Comparison of ENCODE assay signal across 9 cellular contexts in genomic region chr17:7136266-7136877, GRCh38. TPM values are rescaled to one million over a fixed set of nuclear protein-coding genes. Genes with fewer than 3 reads are reported as not detected.
A peak's percentile ranks its signal among the peaks of the same experiment; 100 is the strongest.
DNase-seq lines count a peak whose midpoint lies in the region; ATAC-seq lines count a peak whose summit lies in the region.
"Had no signal": no experiment of that assay in that cellular context is flagged by ENCODE, and none has a peak within 500 bp of the region (broad histone marks: within the 10 kb centered on the region; RNA-seq: fewer than 3 reads in every experiment).

No MANE protein-coding gene starts in this region.

- H3K27me3 Mint-ChIP-seq in dendritic cell treated with granulocyte-macrophage colony-stimulating factor and Interleukin-4, amounts not matched to agents 40 ng/mL and 50 ng/mL, for 4 days, result no peaks in the 10 kb centered on the region

- H3K4me1 Mint-ChIP-seq in dendritic cell treated with granulocyte-macrophage colony-stimulating factor and Interleukin-4, amounts not matched to agents 40 ng/mL and 50 ng/mL, for 4 days (ENCODE audit: low read depth), result peaks cover 79% of the 10 kb centered on the region

- no peaks in the 10 kb centered on the region for H3K9me3 Mint-ChIP-seq in dendritic cell treated with granulocyte-macrophage colony-stimulating factor and Interleukin-4, amounts not matched to agents 40 ng/mL and 50 ng/mL, for 4 days

- ATAC-seq in GM18511 (IDR thresholded peaks at IDR 0.05; ENCODE audit: unreplicated experiment), result no peak

- DNase-seq in SIG-M5 treated with dmso at 0.1 percent for 504 hours (lab: John Stamatoyannopoulos, UW; ENCODE audit: unreplicated experiment) (peak; percentile 55), SIG-M5 (lab: John Stamatoyannopoulos, UW) (no peak), NCI-H460 (ENCODE audit: extremely low read depth, low read depth) (peak; percentile 60), lung microvascular endothelial cell (ENCODE audit: low read depth in 2 of 2) (peak; percentile 74 to 87)
- peak; percentile 85 for DNase-seq in activated CD4-positive, alpha-beta T cell treated with anti-CD3 and anti-CD28 coated beads, Interleukin-2, amount 50 U/mL, for 1 hour
- peak; percentile 41 for DNase-seq in stimulated activated CD8-positive, alpha-beta memory T cell treated with anti-CD3 and anti-CD28 coated beads, Interleukin-12 subunit alpha, Interleukin-12 subunit beta, amount 100 ng/mL, for 4 hours (ENCODE audit: low read depth)

- peak overlapping the region; percentile 63 for H3K4me3 Mint-ChIP-seq in dendritic cell treated with granulocyte-macrophage colony-stimulating factor and Interleukin-4, amounts not matched to agents 40 ng/mL and 50 ng/mL, for 4 days

- H3K27ac Mint-ChIP-seq in dendritic cell treated with granulocyte-macrophage colony-stimulating factor and Interleukin-4, amounts not matched to agents 40 ng/mL and 50 ng/mL, for 4 days, result peak overlapping the region; percentile 89

- peaks cover 22% of the 10 kb centered on the region for H3K36me3 Mint-ChIP-seq in dendritic cell treated with granulocyte-macrophage colony-stimulating factor and Interleukin-4, amounts not matched to agents 40 ng/mL and 50 ng/mL, for 4 days (ENCODE audit: low read depth)

- intact Hi-C loops in dendritic cell treated with granulocyte-macrophage colony-stimulating factor and Interleukin-4, amounts not matched to agents 40 ng/mL and 50 ng/mL, for 4 days (cut with micrococcal nuclease), result loop anchor here (1.0 kb wide), 1 partner anchor 84 kb away; no protein-coding TSS in a partner anchor

RNA-seq across cellular contexts. Expression of gene ASGR2, which starts 21.8 kb away (rescaled TPM):
- total RNA-seq in NCI-H460 (2014; rRNA removed; shearing (Covaris generic)), result not detected in 2 replicates
- polyA plus RNA-seq in NCI-H460 (2014; cell fraction: nucleus; rRNA removed), result not detected in 2 replicates
- not detected in 2 replicates for total RNA-seq in lung microvascular endothelial cell
- total RNA-seq: urinary bladder had no signal

RNA-seq across cellular contexts. Expression of gene ASGR1, which starts 42.8 kb away (rescaled TPM):
- 0.22 TPM in 1 of 2 replicates, not detected in the other for total RNA-seq in NCI-H460 (2014; rRNA removed; shearing (Covaris generic))
- 1.0 TPM in 1 of 2 replicates, not detected in the other for polyA plus RNA-seq in NCI-H460 (2014; cell fraction: nucleus; rRNA removed)
- total RNA-seq in lung microvascular endothelial cell, result 14.4 and 28.8 TPM in 2 replicates

RNA-seq across cellular contexts. Expression of gene CLEC10A, which starts 56.3 kb away (rescaled TPM):
- not detected in 2 replicates for total RNA-seq in NCI-H460 (2014; rRNA removed; shearing (Covaris generic))
- polyA plus RNA-seq in NCI-H460 (2014; cell fraction: nucleus; rRNA removed), result not detected in 2 replicates
- 0.99 and 1.7 TPM in 2 replicates for total RNA-seq in lung microvascular endothelial cell

Comparison
In these comparisons a context has a peak if more than half of its experiments do, and no peak if none do; other contexts are left out.
1. RNA of gene ASGR1, which starts 42.8 kb away (total RNA-seq): 14.4 to 28.8 TPM in lung microvascular endothelial cell; 0.22 TPM in NCI-H460; every median in the first group is over 10 times any median in the second.